ENCODE assay signal across 8 cellular contexts in genomic region chr18:63235920-63236319, GRCh38.
DNase-seq lines count a peak whose midpoint lies in the region; ATAC-seq and TF ChIP-seq lines count a peak whose summit lies in the region.
"Not testable (repeated sequence)": the region's sequence is repeated elsewhere in the genome, so short reads cannot be mapped to it uniquely, and the experiment has no call there.

No MANE protein-coding gene starts in this region.

- intact Hi-C loops in CD14-positive monocyte (cut with micrococcal nuclease) (loop anchor here in 1 of 2 donors (5.0 kb wide), 1 partner anchor 66 kb away; no protein-coding TSS in a partner anchor), esophagus muscularis mucosa (cut with DNase I) (loop anchor here (5.0 kb wide), 1 partner anchor 81 kb away; the partner anchor contains the start of gene BCL2)
- intact Hi-C loops in adrenal gland (cut with DNase I); naive thymus-derived CD4-positive, alpha-beta T cell (cut with micrococcal nuclease): not testable (repeated sequence)

- not testable (repeated sequence) for ATAC-seq in activated T-cell treated with anti-CD3 and anti-CD28 coated beads, Interleukin-2, amount 50 U/mL, for 72 hours (replicated peaks in 1 of 2); naive thymus-derived CD4-positive, alpha-beta T cell

- DNase-seq in CD14-positive monocyte (ENCODE audit: low spot score); T-helper 2 cell treated with Interferon-gamma antibody and Interleukin-4, amounts not matched to agents 5 μg/mL and 100 μg/mL, for 36 hours (ENCODE audit: low spot score); activated T-cell treated with anti-CD3 and anti-CD28 coated beads, Interleukin-2, amount 50 U/mL, for 72 hours; adrenal gland; esophagus muscularis mucosa (ENCODE audit: extremely low spot score); naive thymus-derived CD4-positive, alpha-beta T cell; suprapubic skin (ENCODE audit: low spot score in 2 of 2): not testable (repeated sequence)
- peak; percentile 17 to 44 for DNase-seq in stimulated activated CD4-positive, alpha-beta T cell treated with anti-CD3 and anti-CD28 coated beads, Interleukin-2, amount 100 ng/mL, for 24 hours

- not testable (repeated sequence) for H3K9me3 ChIP-seq in adrenal gland (replicated peaks in 1 of 3); esophagus muscularis mucosa; naive thymus-derived CD4-positive, alpha-beta T cell (ENCODE audit: control insufficient read depth in 2 of 3, low read length in 3 of 3); suprapubic skin

- not testable (repeated sequence) for TF ChIP-seq CTCF in CD14-positive monocyte (IDR thresholded peaks at IDR 0.05); adrenal gland (IDR thresholded peaks at IDR 0.05); esophagus muscularis mucosa (IDR thresholded peaks at IDR 0.05); suprapubic skin (IDR thresholded peaks at IDR 0.05)

- not testable (repeated sequence) for TF ChIP-seq EP300 in esophagus muscularis mucosa (IDR thresholded peaks at IDR 0.05); suprapubic skin (IDR thresholded peaks at IDR 0.05)

- H3K4me1 ChIP-seq in adrenal gland (replicated peaks in 1 of 2): peaks cover 0 to 16% of the 10 kb centered on the region in 2 donors
- H3K4me1 ChIP-seq in esophagus muscularis mucosa: peaks cover 20 to 55% (median 48%) of the 10 kb centered on the region in 4 donors
- H3K4me1 ChIP-seq in naive thymus-derived CD4-positive, alpha-beta T cell (ENCODE audit: control insufficient read depth in 2 of 2, insufficient read depth in 2 of 2, low read length in 2 of 2): peaks cover 10 to 28% of the 10 kb centered on the region in 2 donors
- H3K4me1 ChIP-seq in suprapubic skin: peaks cover 26% of the 10 kb centered on the region

- CTCF ChIA-PET in naive thymus-derived CD4-positive, alpha-beta T cell (lab: Charles Lee): interaction anchor here (0.6 to 1.2 kb wide), 2 partner anchors 11 to 52 kb away, joined by 3 read pairs; no protein-coding TSS in a partner anchor

- not testable (repeated sequence) for H3K4me3 ChIP-seq in adrenal gland; esophagus muscularis mucosa; naive thymus-derived CD4-positive, alpha-beta T cell (ENCODE audit: low read length); suprapubic skin

- H3K36me3 Mint-ChIP-seq in CD14-positive monocyte: not testable (repeated sequence)
- H3K36me3 Mint-ChIP-seq in T-helper 2 cell treated with Interferon-gamma antibody and Interleukin-4, amounts not matched to agents 5 μg/mL and 100 μg/mL, for 36 hours (ENCODE audit: low read depth): peaks cover 62% of the 10 kb centered on the region
- H3K36me3 Mint-ChIP-seq in activated T-cell treated with anti-CD3 and anti-CD28 coated beads, Interleukin-2, amount 50 U/mL, for 72 hours (ENCODE audit: insufficient read depth in 2 of 2): peaks cover 26 to 49% of the 10 kb centered on the region in 2 donors
- peaks cover 4 to 65% (median 29%) of the 10 kb centered on the region in 5 donors for H3K36me3 Mint-ChIP-seq in naive thymus-derived CD4-positive, alpha-beta T cell

- H3K27ac ChIP-seq in adrenal gland (peak overlapping the region in 3 of 5 donors; percentile 55 to 84 (median 75)), esophagus muscularis mucosa (replicated peaks in 1 of 4) (peak overlapping the region; percentile 85 to 90 (median 86)), suprapubic skin (peak overlapping the region; percentile 86)
- not testable (repeated sequence) for H3K27ac ChIP-seq in naive thymus-derived CD4-positive, alpha-beta T cell (ENCODE audit: low read depth, low read length)

- peak overlapping the region; percentile 75 to 79 for H3K4me3 Mint-ChIP-seq in CD14-positive monocyte
- not testable (repeated sequence) for H3K4me3 Mint-ChIP-seq in T-helper 2 cell treated with Interferon-gamma antibody and Interleukin-4, amounts not matched to agents 5 μg/mL and 100 μg/mL, for 36 hours
- peak overlapping the region; percentile 59 to 73 for H3K4me3 Mint-ChIP-seq in activated T-cell treated with anti-CD3 and anti-CD28 coated beads, Interleukin-2, amount 50 U/mL, for 72 hours
- peak overlapping the region in 5 of 10 donors; percentile 3 to 62 (median 32) for H3K4me3 Mint-ChIP-seq in naive thymus-derived CD4-positive, alpha-beta T cell

- H3K9me3 Mint-ChIP-seq in CD14-positive monocyte; activated T-cell treated with anti-CD3 and anti-CD28 coated beads, Interleukin-2, amount 50 U/mL, for 72 hours; naive thymus-derived CD4-positive, alpha-beta T cell: not testable (repeated sequence)
- peaks cover 14% of the 10 kb centered on the region for H3K9me3 Mint-ChIP-seq in T-helper 2 cell treated with Interferon-gamma antibody and Interleukin-4, amounts not matched to agents 5 μg/mL and 100 μg/mL, for 36 hours

- POLR2A ChIA-PET in naive thymus-derived CD4-positive, alpha-beta T cell (lab: Charles Lee): not testable (repeated sequence)

- WGBS in adrenal gland, 4 donors: 66 to 84% (median 77%) methylated on average over 4 of the region's 4 CpGs
- WGBS in esophagus muscularis mucosa: 82% methylated on average over 4 of the region's 4 CpGs
- WGBS in suprapubic skin: 82% methylated on average over 4 of the region's 4 CpGs

- TF ChIP-seq POLR2A in adrenal gland (IDR thresholded peaks at IDR 0.05); esophagus muscularis mucosa (IDR thresholded peaks at IDR 0.05; ENCODE audit: low read depth); suprapubic skin (IDR thresholded peaks at IDR 0.05): not testable (repeated sequence)

- not testable (repeated sequence) for H3K27me3 Mint-ChIP-seq in CD14-positive monocyte (ENCODE audit: low read depth in 3 of 3); T-helper 2 cell treated with Interferon-gamma antibody and Interleukin-4, amounts not matched to agents 5 μg/mL and 100 μg/mL, for 36 hours (ENCODE audit: low read depth); activated T-cell treated with anti-CD3 and anti-CD28 coated beads, Interleukin-2, amount 50 U/mL, for 72 hours (ENCODE audit: low read depth); naive thymus-derived CD4-positive, alpha-beta T cell

- H3K36me3 ChIP-seq in adrenal gland (replicated peaks in 1 of 2); esophagus muscularis mucosa; suprapubic skin: not testable (repeated sequence)
- H3K36me3 ChIP-seq in naive thymus-derived CD4-positive, alpha-beta T cell (ENCODE audit: control insufficient read depth in 2 of 3, insufficient read depth in 3 of 3, low read length in 3 of 3): peaks cover 0 to 11% (median 0%) of the 10 kb centered on the region in 3 experiments

- H3K27ac Mint-ChIP-seq in CD14-positive monocyte: peak overlapping the region; percentile 99 to 100 (median 99)
- H3K27ac Mint-ChIP-seq in T-helper 2 cell treated with Interferon-gamma antibody and Interleukin-4, amounts not matched to agents 5 μg/mL and 100 μg/mL, for 36 hours: peak overlapping the region; percentile 18
- peak overlapping the region; percentile 92 for H3K27ac Mint-ChIP-seq in activated T-cell treated with anti-CD3 and anti-CD28 coated beads, Interleukin-2, amount 50 U/mL, for 72 hours
- H3K27ac Mint-ChIP-seq in naive thymus-derived CD4-positive, alpha-beta T cell: peak overlapping the region; percentile 30 to 90 (median 72)

- H3K27me3 ChIP-seq in adrenal gland; esophagus muscularis mucosa; naive thymus-derived CD4-positive, alpha-beta T cell (ENCODE audit: control insufficient read depth in 2 of 2, insufficient read depth in 2 of 2, low read length in 2 of 2); suprapubic skin: not testable (repeated sequence)

- peaks cover 47% of the 10 kb centered on the region for H3K4me1 Mint-ChIP-seq in CD14-positive monocyte
- peaks cover 57% of the 10 kb centered on the region for H3K4me1 Mint-ChIP-seq in T-helper 2 cell treated with Interferon-gamma antibody and Interleukin-4, amounts not matched to agents 5 μg/mL and 100 μg/mL, for 36 hours (ENCODE audit: low read depth)
- peaks cover 65% of the 10 kb centered on the region for H3K4me1 Mint-ChIP-seq in activated T-cell treated with anti-CD3 and anti-CD28 coated beads, Interleukin-2, amount 50 U/mL, for 72 hours (ENCODE audit: low read depth)
- peaks cover 54 to 83% (median 76%) of the 10 kb centered on the region in 7 donors for H3K4me1 Mint-ChIP-seq in naive thymus-derived CD4-positive, alpha-beta T cell

Comparison
In these comparisons a context has a peak if more than half of its experiments do, and no peak if none do; other contexts are left out.
1. H3K27ac Mint-ChIP-seq: peak in every context shown above with its lines; median percentile 99 in CD14-positive monocyte; 92 in activated T-cell treated with anti-CD3 and anti-CD28 coated beads, Interleukin-2, amount 50 U/mL, for 72 hours; 72 in naive thymus-derived CD4-positive, alpha-beta T cell; 18 in T-helper 2 cell treated with Interferon-gamma antibody and Interleukin-4, amounts not matched to agents 5 μg/mL and 100 μg/mL, for 36 hours.